ENCODE assay signal across 25 cellular contexts in genomic region chr19:51573331-51573730, GRCh38. TPM values are rescaled to one million over a fixed set of nuclear protein-coding genes. Genes with fewer than 3 reads are reported as not detected.
A peak's percentile ranks its signal among the peaks of the same experiment; 100 is the strongest.
DNase-seq lines count a peak whose midpoint lies in the region; ATAC-seq, FAIRE-seq and TF ChIP-seq lines count a peak whose summit lies in the region.
"Had no signal": no experiment of that assay in that cellular context is flagged by ENCODE, and none has a peak within 500 bp of the region (broad histone marks: within the 10 kb centered on the region; RNA-seq: fewer than 3 reads in every experiment).

No MANE protein-coding gene starts in this region.

- peaks cover 17% of the 10 kb centered on the region for H3K4me1 Mint-ChIP-seq in neural crest cell
- H3K4me1 Mint-ChIP-seq in activated T-helper 17 cell treated with anti-CD3 and anti-CD28 coated beads, Interleukin-2, amount 50 U/mL, for 72 hours = peaks cover 20% of the 10 kb centered on the region
- H3K4me1 Mint-ChIP-seq in activated CD4-positive, alpha-beta memory T cell treated with anti-CD3 and anti-CD28 coated beads, Interleukin-2, amount 10 ng/mL, durations not matched to agents 7 days and 5 days = peaks cover 30% of the 10 kb centered on the region

- no peak overlapping the region for H2AFZ ChIP-seq in neuronal stem cell (ENCODE audit: low read length)
- H2AFZ ChIP-seq: parathyroid adenoma had no signal

- no peak for ATAC-seq in activated T-helper 17 cell treated with anti-CD3 and anti-CD28 coated beads, Interleukin-2, amount 50 U/mL, for 72 hours (replicated peaks)

- H3K36me3 Mint-ChIP-seq in neural crest cell (ENCODE audit: low read depth) = no peaks in the 10 kb centered on the region
- H3K36me3 Mint-ChIP-seq in activated T-helper 17 cell treated with anti-CD3 and anti-CD28 coated beads, Interleukin-2, amount 50 U/mL, for 72 hours (ENCODE audit: low read depth) = peaks cover 67% of the 10 kb centered on the region
- H3K36me3 Mint-ChIP-seq in activated CD4-positive, alpha-beta memory T cell treated with anti-CD3 and anti-CD28 coated beads, Interleukin-2, amount 10 ng/mL, durations not matched to agents 7 days and 5 days (ENCODE audit: low read depth) = peaks cover 45% of the 10 kb centered on the region

- H3K4me3 ChIP-seq in neuronal stem cell (ENCODE audit: low read length in 2 of 2) = no peak overlapping the region
- H3K4me3 ChIP-seq: lung, Peyer's patch, tibial nerve had no signal

- no peak overlapping the region for H2BK5ac ChIP-seq in neuronal stem cell (ENCODE audit: low read length)

- H3K4me3 Mint-ChIP-seq in neural crest cell = peak overlapping the region; percentile 47
- H3K4me3 Mint-ChIP-seq in activated T-helper 17 cell treated with anti-CD3 and anti-CD28 coated beads, Interleukin-2, amount 50 U/mL, for 72 hours = no peak overlapping the region
- no peak overlapping the region for H3K4me3 Mint-ChIP-seq in activated CD4-positive, alpha-beta memory T cell treated with anti-CD3 and anti-CD28 coated beads, Interleukin-2, amount 10 ng/mL, durations not matched to agents 7 days and 5 days
- H3K4me3 Mint-ChIP-seq: stimulated activated naive CD8-positive, alpha-beta T cell treated with anti-CD3 and anti-CD28 coated beads, Interleukin-15, Interleukin-2, amounts not matched to agents 100 ng/mL and 50 ng/mL, for 24 hours had no signal

- no peak for TF ChIP-seq POLR2A in GM12891 (IDR thresholded peaks at IDR 0.05; ENCODE audit: low read depth, low read length)

- no peak overlapping the region for H2BK12ac ChIP-seq in neuronal stem cell (ENCODE audit: low read length)

- H4K91ac ChIP-seq in neuronal stem cell (ENCODE audit: low read depth, low read length, poor library complexity) = no peak overlapping the region

- H3K18ac ChIP-seq in neuronal stem cell (ENCODE audit: low read length) = no peak overlapping the region

- no peak overlapping the region for H3K27ac Mint-ChIP-seq in neural crest cell (ENCODE audit: unreplicated experiment)
- H3K27ac Mint-ChIP-seq in activated T-helper 17 cell treated with anti-CD3 and anti-CD28 coated beads, Interleukin-2, amount 50 U/mL, for 72 hours = no peak overlapping the region
- H3K27ac Mint-ChIP-seq in activated CD4-positive, alpha-beta memory T cell treated with anti-CD3 and anti-CD28 coated beads, Interleukin-2, amount 10 ng/mL, durations not matched to agents 7 days and 5 days = no peak overlapping the region
- H3K27ac Mint-ChIP-seq: H9; stimulated activated naive CD8-positive, alpha-beta T cell treated with anti-CD3 and anti-CD28 coated beads, Interleukin-15, Interleukin-2, amounts not matched to agents 100 ng/mL and 50 ng/mL, for 24 hours had no signal

- no peak overlapping the region for H4K8ac ChIP-seq in neuronal stem cell (ENCODE audit: low read depth, low read length)

- no peaks in the 10 kb centered on the region for H3K79me1 ChIP-seq in neuronal stem cell (ENCODE audit: low read depth, low read length)

- peak; percentile 26 for FAIRE-seq in GM12891 (lab: Jason Lieb, UNC)
- FAIRE-seq: G401.6, keratinocyte had no signal

- no CpG with 5 or more reads among the region's 3 CpGs for WGBS in neuronal stem cell (ENCODE audit: extremely low coverage in 2 of 2, insufficient read length in 2 of 2, insufficient replicate concordance in 1 of 2), 2 donors

- POLR2A ChIA-PET in activated CD4-positive, alpha-beta memory T cell treated with anti-CD3 and anti-CD28 coated beads, Interleukin-2, amount 10 ng/mL, durations not matched to agents 7 days and 5 days (lab: Charles Lee) = no interaction called here

- no peak overlapping the region for H3K4me2 ChIP-seq in neuronal stem cell (ENCODE audit: insufficient read depth, low read length, poor library complexity, severe bottlenecking)

- H3K27me3 ChIP-seq in neuronal stem cell (ENCODE audit: control insufficient read depth in 3 of 3, insufficient read depth in 3 of 3, low read depth in 1 of 3, low read length in 3 of 3) = peaks cover 0 to 3% (median 0%) of the 10 kb centered on the region in 3 experiments
- H3K27me3 ChIP-seq: Peyer's patch had no signal

- DNase-seq in GM12891 (ENCODE audit: insufficient read length, low spot score) (no peak), RPMI7951 (ENCODE audit: low read depth) (peak; percentile 51), dermis blood vessel endothelial cell (peak; percentile 51), neural crest cell (ENCODE audit: low read depth, low spot score) (no peak), neuronal stem cell (ENCODE audit: low spot score) (no peak)
- no peak for DNase-seq in activated CD4-positive, alpha-beta memory T cell treated with anti-CD3 and anti-CD28 coated beads, Interleukin-2, amount 10 ng/mL, durations not matched to agents 7 days and 5 days
- DNase-seq: activated CD4-positive, alpha-beta T cell treated with anti-CD3 and anti-CD28 coated beads, Interleukin-2, amount 50 U/mL, for 1 hour; activated CD8-positive, alpha-beta memory T cell treated with anti-CD3 and anti-CD28 coated beads, Interleukin-2, amount 50 U/mL, for 48 hours; activated gamma-delta T cell treated with Interleukin-2 at 50 U/mL for 16 hours; aorta; Calu3; effector memory CD4-positive, alpha-beta T cell; H9; NCI-H1694; Peyer's patch; stimulated activated CD4-positive, alpha-beta T cell treated with anti-CD3 and anti-CD28 coated beads, Interleukin-2, amount 100 ng/mL, for 24 hours had no signal

- no peak overlapping the region for H2BK15ac ChIP-seq in neuronal stem cell (ENCODE audit: low read length)

- CTCF ChIA-PET in activated CD4-positive, alpha-beta memory T cell treated with anti-CD3 and anti-CD28 coated beads, Interleukin-2, amount 10 ng/mL, durations not matched to agents 7 days and 5 days (lab: Charles Lee) = no interaction called here

- H3K27me3 Mint-ChIP-seq in neural crest cell (ENCODE audit: low read depth) = peaks cover 23% of the 10 kb centered on the region
- H3K27me3 Mint-ChIP-seq in activated T-helper 17 cell treated with anti-CD3 and anti-CD28 coated beads, Interleukin-2, amount 50 U/mL, for 72 hours = no peaks in the 10 kb centered on the region
- H3K27me3 Mint-ChIP-seq in activated CD4-positive, alpha-beta memory T cell treated with anti-CD3 and anti-CD28 coated beads, Interleukin-2, amount 10 ng/mL, durations not matched to agents 7 days and 5 days = peaks cover 6% of the 10 kb centered on the region

- TF ChIP-seq CTCF in neural crest cell (conservative IDR thresholded peaks at IDR 0.05) = no peak

- no peak overlapping the region for H3K23ac ChIP-seq in neuronal stem cell (ENCODE audit: low read depth, low read length, poor library complexity)

- no peak overlapping the region for H2BK120ac ChIP-seq in neuronal stem cell (ENCODE audit: low read depth, low read length)

- H3K14ac ChIP-seq in neuronal stem cell (ENCODE audit: low read length) = no peak overlapping the region

- peaks cover 3% of the 10 kb centered on the region for H3K9me3 Mint-ChIP-seq in neural crest cell
- H3K9me3 Mint-ChIP-seq in activated T-helper 17 cell treated with anti-CD3 and anti-CD28 coated beads, Interleukin-2, amount 50 U/mL, for 72 hours = no peaks in the 10 kb centered on the region
- peaks cover 6% of the 10 kb centered on the region for H3K9me3 Mint-ChIP-seq in activated CD4-positive, alpha-beta memory T cell treated with anti-CD3 and anti-CD28 coated beads, Interleukin-2, amount 10 ng/mL, durations not matched to agents 7 days and 5 days
- H3K9me3 Mint-ChIP-seq: stimulated activated naive CD8-positive, alpha-beta T cell treated with anti-CD3 and anti-CD28 coated beads, Interleukin-15, Interleukin-2, amounts not matched to agents 100 ng/mL and 50 ng/mL, for 24 hours had no signal

- H3K36me3 ChIP-seq in neuronal stem cell (replicated peaks in 1 of 2; ENCODE audit: control insufficient read depth in 2 of 2, insufficient read depth in 2 of 2, low read length in 2 of 2) = peaks cover 9 to 34% of the 10 kb centered on the region in 2 donors

- H3K4me1 ChIP-seq in neuronal stem cell (ENCODE audit: control insufficient read depth in 2 of 2, insufficient read depth in 1 of 2, low read depth in 1 of 2, low read length in 2 of 2) = peaks cover 0 to 6% of the 10 kb centered on the region in 2 donors

- H3K27ac ChIP-seq in neuronal stem cell (replicated peaks; ENCODE audit: low read length) = no peak overlapping the region
- H3K27ac ChIP-seq: HL-60, parathyroid adenoma, Peyer's patch, tibial nerve had no signal

- H3K9ac ChIP-seq in neuronal stem cell (ENCODE audit: low read depth, low read length, poor library complexity) = no peak overlapping the region
- H3K9ac ChIP-seq: parathyroid adenoma had no signal

- no peaks in the 10 kb centered on the region for H3K9me3 ChIP-seq in neuronal stem cell (replicated peaks in 1 of 2; ENCODE audit: control insufficient read depth in 2 of 2, insufficient read depth in 1 of 2, low read depth in 1 of 2, low read length in 2 of 2)
- H3K9me3 ChIP-seq: Peyer's patch, tibial nerve had no signal

- no peak overlapping the region for H3K4ac ChIP-seq in neuronal stem cell (ENCODE audit: low read length)

- H2AK5ac ChIP-seq in neuronal stem cell (ENCODE audit: low read depth, low read length) = no peak overlapping the region

RNA-seq across cellular contexts. Expression of gene ZNF175, which starts 2.2 kb away (rescaled TPM):
- polyA plus RNA-seq in GM12891 (2012; ENCODE audit: low read depth, missing spikeins) = 7.1 TPM
- total RNA-seq in RPMI7951 (2014; rRNA removed; shearing (Covaris generic)) = 11.3 and 11.8 TPM in 2 replicates
- 4.3 and 8.3 TPM in 2 replicates for total RNA-seq in dermis blood vessel endothelial cell
- total RNA-seq in neural crest cell = 12.9 and 15.8 TPM in 2 replicates
- 10 to 100 TPM in 1 of 2 donors, 1 to 10 TPM in 1; 8.0 to 16.9 TPM for total RNA-seq in activated T-helper 17 cell treated with anti-CD3 and anti-CD28 coated beads, Interleukin-2, amount 50 U/mL, for 72 hours
- total RNA-seq in activated CD4-positive, alpha-beta memory T cell treated with anti-CD3 and anti-CD28 coated beads, Interleukin-2, amount 10 ng/mL, durations not matched to agents 7 days and 5 days = 1 to 10 TPM; 5.5 to 7.1 TPM
- polyA plus RNA-seq in neuronal stem cell (2013, experiment 1 of 2) = 4.0 TPM
- polyA plus RNA-seq in neuronal stem cell (2013, experiment 2 of 2) = 4.4 TPM

RNA-seq across cellular contexts. Expression of gene SIGLEC6, which starts 41.9 kb away (rescaled TPM):
- 1.1 TPM for polyA plus RNA-seq in GM12891 (2012; ENCODE audit: low read depth, missing spikeins)
- not detected in 2 replicates for total RNA-seq in RPMI7951 (2014; rRNA removed; shearing (Covaris generic))
- total RNA-seq in dermis blood vessel endothelial cell (not detected in 2 replicates), neural crest cell (not detected in 2 replicates)
- not detected for total RNA-seq in activated T-helper 17 cell treated with anti-CD3 and anti-CD28 coated beads, Interleukin-2, amount 50 U/mL, for 72 hours
- total RNA-seq in activated CD4-positive, alpha-beta memory T cell treated with anti-CD3 and anti-CD28 coated beads, Interleukin-2, amount 10 ng/mL, durations not matched to agents 7 days and 5 days = under 1 TPM; 0.15 to 0.48 TPM
- not detected for polyA plus RNA-seq in neuronal stem cell (2013, experiment 1 of 2)
- polyA plus RNA-seq in neuronal stem cell (2013, experiment 2 of 2) = not detected
- total RNA-seq: Calu3, cerebellum had no signal
- polyA plus RNA-seq: aorta, keratinocyte had no signal

RNA-seq across cellular contexts. Expression of gene SIGLEC5, which starts 56.9 kb away (rescaled TPM):
- polyA plus RNA-seq in GM12891 (2012; ENCODE audit: low read depth, missing spikeins) = not detected
- total RNA-seq in RPMI7951 (2014; rRNA removed; shearing (Covaris generic)) = not detected in 2 replicates
- not detected in 2 replicates for total RNA-seq in dermis blood vessel endothelial cell
- total RNA-seq in neural crest cell = not detected in 2 replicates
- total RNA-seq in activated T-helper 17 cell treated with anti-CD3 and anti-CD28 coated beads, Interleukin-2, amount 50 U/mL, for 72 hours = not detected
- not detected for total RNA-seq in activated CD4-positive, alpha-beta memory T cell treated with anti-CD3 and anti-CD28 coated beads, Interleukin-2, amount 10 ng/mL, durations not matched to agents 7 days and 5 days
- not detected for polyA plus RNA-seq in neuronal stem cell (2013, experiment 1 of 2)
- not detected for polyA plus RNA-seq in neuronal stem cell (2013, experiment 2 of 2)
- total RNA-seq: Calu3, H9 had no signal
- polyA plus RNA-seq: aorta, keratinocyte, lung had no signal

Comparison
In these comparisons a context has a peak if more than half of its experiments do, and no peak if none do; other contexts are left out.
1. DNase-seq: peak in RPMI7951 (single experiment) and dermis blood vessel endothelial cell (single experiment); none in GM12891 (single experiment), neural crest cell (single experiment), activated CD4-positive, alpha-beta memory T cell treated with anti-CD3 and anti-CD28 coated beads, Interleukin-2, amount 10 ng/mL, durations not matched to agents 7 days and 5 days (single experiment) and neuronal stem cell (single experiment).